Comparison of ENCODE assay signal across 16 cellular contexts in genomic region chr17:33981713-33982601, GRCh38.
A peak's percentile ranks its signal among the peaks of the same experiment; 100 is the strongest.
DNase-seq lines count a peak whose midpoint lies in the region; ATAC-seq and TF ChIP-seq lines count a peak whose summit lies in the region.
"Had no signal": no experiment of that assay in that cellular context is flagged by ENCODE, and none has a peak within 500 bp of the region (broad histone marks: within the 10 kb centered on the region; RNA-seq: fewer than 3 reads in every experiment).

No MANE protein-coding gene starts in this region.

- TF ChIP-seq CTCF in NB4 (IDR thresholded peaks at IDR 0.05; ENCODE audit: low read depth, low read length) (no peak), endodermal cell (conservative IDR thresholded peaks at IDR 0.05) (no peak), lower lobe of right lung (IDR thresholded peaks at IDR 0.05) (no peak)

- CTCF ChIA-PET in activated CD8-positive, alpha-beta T cell treated with anti-CD3 and anti-CD28 coated beads, Interleukin-2, amount 10 ng/mL, durations not matched to agents 7 days and 5 days (lab: Charles Lee) = no interaction called here

- ATAC-seq in activated CD8-positive, alpha-beta T cell treated with anti-CD3 and anti-CD28 coated beads, Interleukin-2, amount 10 ng/mL, durations not matched to agents 7 days and 5 days = no peak
- no peak for ATAC-seq in GM18519 (IDR thresholded peaks at IDR 0.05; ENCODE audit: low FRiP score, unreplicated experiment)
- no peak for ATAC-seq in lower lobe of right lung
- ATAC-seq: GM23338, Right ventricle myocardium inferior had no signal

- H3K9me3 Mint-ChIP-seq in endodermal cell = no peaks in the 10 kb centered on the region
- no peaks in the 10 kb centered on the region for H3K9me3 Mint-ChIP-seq in activated CD8-positive, alpha-beta T cell treated with anti-CD3 and anti-CD28 coated beads, Interleukin-2, amount 10 ng/mL, durations not matched to agents 7 days and 5 days (ENCODE audit: insufficient read depth)
- H3K9me3 Mint-ChIP-seq: CD4-positive, CD25-positive, alpha-beta regulatory T cell; T-helper 2 cell treated with Interferon-gamma antibody and Interleukin-4, amounts not matched to agents 5 μg/mL and 100 μg/mL, for 36 hours had no signal

- H3K27me3 Mint-ChIP-seq in endodermal cell (ENCODE audit: insufficient read depth) = peaks cover 36% of the 10 kb centered on the region
- peaks cover 9% of the 10 kb centered on the region for H3K27me3 Mint-ChIP-seq in activated CD8-positive, alpha-beta T cell treated with anti-CD3 and anti-CD28 coated beads, Interleukin-2, amount 10 ng/mL, durations not matched to agents 7 days and 5 days (ENCODE audit: low read depth)
- H3K27me3 Mint-ChIP-seq: CD4-positive, CD25-positive, alpha-beta regulatory T cell had no signal

- DNase-seq in DMS153 (lab: John Stamatoyannopoulos, UW) (peak; percentile 93), NB4 (ENCODE audit: low read depth) (peak; percentile 23), NCI-H345 (lab: John Stamatoyannopoulos, UW) (peak; percentile 92), endodermal cell (peak; percentile 38), lower lobe of right lung (no peak), AG20443 (ENCODE audit: low spot score) (no peak)
- no peak for DNase-seq in activated CD8-positive, alpha-beta T cell treated with anti-CD3 and anti-CD28 coated beads, Interleukin-2, amount 10 ng/mL, durations not matched to agents 7 days and 5 days
- DNase-seq: activated CD4-positive, alpha-beta T cell treated with anti-CD3 and anti-CD28 coated beads, Interleukin-2, amount 50 U/mL, for 48 hours; CD4-positive, CD25-positive, alpha-beta regulatory T cell; effector CD4-positive, alpha-beta T cell; IMR-90 had no signal

- H3K9me3 ChIP-seq in endodermal cell (ENCODE audit: control insufficient read depth, low read length) = no peaks in the 10 kb centered on the region
- H3K9me3 ChIP-seq in lower lobe of right lung = no peaks in the 10 kb centered on the region

- TF ChIP-seq POLR2A in NB4 (IDR thresholded peaks at IDR 0.05; ENCODE audit: extremely low read depth, insufficient read length) = no peak

- no peak overlapping the region for H3K9ac ChIP-seq in endodermal cell (ENCODE audit: extremely low read depth, low read length, poor library complexity, severe bottlenecking)
- H3K9ac ChIP-seq: parathyroid adenoma had no signal

- no peak overlapping the region for H3K27ac ChIP-seq in endodermal cell (ENCODE audit: low read depth, low read length)
- H3K27ac ChIP-seq in lower lobe of right lung = no peak overlapping the region
- H3K27ac ChIP-seq: parathyroid adenoma had no signal

- H3K4me1 ChIP-seq in endodermal cell (ENCODE audit: control insufficient read depth, insufficient read depth, low read length) (peaks cover 7% of the 10 kb centered on the region), lower lobe of right lung (no peaks in the 10 kb centered on the region)
- H3K4me1 ChIP-seq: parathyroid adenoma had no signal

- no peaks in the 10 kb centered on the region for H3K36me3 ChIP-seq in endodermal cell (ENCODE audit: control insufficient read depth, insufficient read depth, low read length)
- H3K36me3 ChIP-seq in lower lobe of right lung = no peaks in the 10 kb centered on the region

- no peaks in the 10 kb centered on the region for H3K27me3 ChIP-seq in endodermal cell (ENCODE audit: control insufficient read depth, insufficient read depth, low read length, poor library complexity, severe bottlenecking)
- H3K27me3 ChIP-seq in lower lobe of right lung (ENCODE audit: low read depth) = no peaks in the 10 kb centered on the region

- H3K27ac Mint-ChIP-seq in endodermal cell = no peak overlapping the region
- H3K27ac Mint-ChIP-seq in activated CD8-positive, alpha-beta T cell treated with anti-CD3 and anti-CD28 coated beads, Interleukin-2, amount 10 ng/mL, durations not matched to agents 7 days and 5 days = no peak overlapping the region
- H3K27ac Mint-ChIP-seq: CD4-positive, CD25-positive, alpha-beta regulatory T cell; GM23338; T-helper 2 cell treated with Interferon-gamma antibody and Interleukin-4, amounts not matched to agents 5 μg/mL and 100 μg/mL, for 36 hours had no signal

- intact Hi-C loops in lower lobe of right lung (cut with DNase I) = no loop called here

- peaks cover 9% of the 10 kb centered on the region for H3K4me1 Mint-ChIP-seq in endodermal cell
- H3K4me1 Mint-ChIP-seq in activated CD8-positive, alpha-beta T cell treated with anti-CD3 and anti-CD28 coated beads, Interleukin-2, amount 10 ng/mL, durations not matched to agents 7 days and 5 days (ENCODE audit: low read depth) = no peaks in the 10 kb centered on the region
- H3K4me1 Mint-ChIP-seq: CD4-positive, CD25-positive, alpha-beta regulatory T cell; GM23338 had no signal

- no peak overlapping the region for H3K4me3 Mint-ChIP-seq in endodermal cell
- no peak overlapping the region for H3K4me3 Mint-ChIP-seq in activated CD8-positive, alpha-beta T cell treated with anti-CD3 and anti-CD28 coated beads, Interleukin-2, amount 10 ng/mL, durations not matched to agents 7 days and 5 days
- H3K4me3 Mint-ChIP-seq: CD4-positive, CD25-positive, alpha-beta regulatory T cell; GM23338; T-helper 2 cell treated with Interferon-gamma antibody and Interleukin-4, amounts not matched to agents 5 μg/mL and 100 μg/mL, for 36 hours had no signal

- H3K36me3 Mint-ChIP-seq in endodermal cell (ENCODE audit: low read depth) = no peaks in the 10 kb centered on the region
- no peaks in the 10 kb centered on the region for H3K36me3 Mint-ChIP-seq in activated CD8-positive, alpha-beta T cell treated with anti-CD3 and anti-CD28 coated beads, Interleukin-2, amount 10 ng/mL, durations not matched to agents 7 days and 5 days (ENCODE audit: low read depth)
- H3K36me3 Mint-ChIP-seq: CD4-positive, CD25-positive, alpha-beta regulatory T cell had no signal

- 91 to 95% methylated on average over 5 to 6 of the region's 6 CpGs for WGBS in endodermal cell (ENCODE audit: insufficient coverage in 1 of 2, insufficient read length in 1 of 2), 2 experiments

- POLR2A ChIA-PET in activated CD8-positive, alpha-beta T cell treated with anti-CD3 and anti-CD28 coated beads, Interleukin-2, amount 10 ng/mL, durations not matched to agents 7 days and 5 days (lab: Charles Lee) = no interaction called here

- H3K4me3 ChIP-seq in NB4 (ENCODE audit: low read depth, low read length) (no peak overlapping the region), endodermal cell (ENCODE audit: low read length) (no peak overlapping the region), lower lobe of right lung (no peak overlapping the region)
- H3K4me3 ChIP-seq: GM23338 had no signal

Comparison
In these comparisons a context has a peak if more than half of its experiments do, and no peak if none do; other contexts are left out.
1. DNase-seq: peak in DMS153 (single experiment), NB4 (single experiment), NCI-H345 (single experiment) and endodermal cell (single experiment); none in activated CD8-positive, alpha-beta T cell treated with anti-CD3 and anti-CD28 coated beads, Interleukin-2, amount 10 ng/mL, durations not matched to agents 7 days and 5 days (single experiment), lower lobe of right lung (single experiment) and AG20443 (single experiment).